In genomic region chr10:114458955-114459354, GRCh38 we compare ENCODE assay signal across 8 cellular contexts. TPM values are rescaled to one million over a fixed set of nuclear protein-coding genes. Genes with fewer than 3 reads are reported as not detected.
A peak's percentile ranks its signal among the peaks of the same experiment; 100 is the strongest.
DNase-seq lines count a peak whose midpoint lies in the region; TF ChIP-seq lines count a peak whose summit lies in the region.
"Had no signal": no experiment of that assay in that cellular context is flagged by ENCODE, and none has a peak within 500 bp of the region (broad histone marks: within the 10 kb centered on the region; RNA-seq: fewer than 3 reads in every experiment).

No MANE protein-coding gene starts in this region.

- no peaks in the 10 kb centered on the region for H3K79me2 ChIP-seq in parathyroid adenoma

- TF ChIP-seq CTCF in parathyroid adenoma (IDR thresholded peaks at IDR 0.05), result peak; percentile 56

- no peaks in the 10 kb centered on the region for H3K36me3 ChIP-seq in H7 (replicated peaks; ENCODE audit: control insufficient read depth, insufficient read depth, low read length)
- no peaks in the 10 kb centered on the region for H3K36me3 ChIP-seq in parathyroid adenoma (ENCODE audit: control insufficient read depth, insufficient read depth, low read length)

- H3K27me3 ChIP-seq in H7 (ENCODE audit: control insufficient read depth, insufficient read depth, low read length), result no peaks in the 10 kb centered on the region
- no peaks in the 10 kb centered on the region for H3K27me3 ChIP-seq in parathyroid adenoma (ENCODE audit: control insufficient read depth, insufficient read depth, low read length)

- H3K4me2 ChIP-seq in parathyroid adenoma (ENCODE audit: low read length), result no peak overlapping the region

- H3K4me3 ChIP-seq in H7 (ENCODE audit: insufficient read depth, low read depth, low read length) (no peak overlapping the region), parathyroid adenoma (ENCODE audit: low read depth, low read length) (no peak overlapping the region)

- no peak for TF ChIP-seq POLR2A in erythroblast (IDR thresholded peaks at IDR 0.05; ENCODE audit: low read length)

- H3K4me1 ChIP-seq in parathyroid adenoma, result no peaks in the 10 kb centered on the region

- H3K9me3 ChIP-seq in parathyroid adenoma (ENCODE audit: control insufficient read depth, low read length), result no peaks in the 10 kb centered on the region

- no peak overlapping the region for H3K9ac ChIP-seq in parathyroid adenoma

- no peak overlapping the region for H2AFZ ChIP-seq in parathyroid adenoma

- DNase-seq in GDM1 (lab: John Stamatoyannopoulos, UW) (peak; percentile 23), H7 (peak; percentile 83), RKO (ENCODE audit: low spot score) (peak; percentile 26), erythroblast (lab: John Stamatoyannopoulos, UW) (peak; percentile 67 to 68), NCI-H1436 treated with DMSO at 0.1 percent for 48 hours (lab: John Stamatoyannopoulos, UW) (no peak), cerebellar cortex (ENCODE audit: low spot score) (no peak)
- DNase-seq: naive B cell had no signal

- no peak overlapping the region for H3K27ac ChIP-seq in parathyroid adenoma

RNA-seq across cellular contexts. Expression of gene AFAP1L2, which starts 54.7 kb away (rescaled TPM):
- total RNA-seq in H7 (2014; rRNA removed; shearing (Covaris generic)), result 2.0 and 2.1 TPM in 2 replicates

Comparison
In these comparisons a context has a peak if more than half of its experiments do, and no peak if none do; other contexts are left out.
1. DNase-seq: peak in GDM1 (single experiment), H7 (single experiment), RKO (single experiment) and erythroblast (2 of 2); none in NCI-H1436 treated with DMSO at 0.1 percent for 48 hours (single experiment) and cerebellar cortex (single experiment).